Comparison of ENCODE assay signal across 18 cellular contexts in genomic region chr11:113365895-113366294, GRCh38. TPM values are rescaled to one million over a fixed set of nuclear protein-coding genes. Genes with fewer than 3 reads are reported as not detected.
"Had no signal": no experiment of that assay in that cellular context is flagged by ENCODE, and none has a peak within 500 bp of the region (broad histone marks: within the 10 kb centered on the region; RNA-seq: fewer than 3 reads in every experiment).

No MANE protein-coding gene starts in this region.

- H3K4me3 ChIP-seq: coronary artery, gastroesophageal sphincter, left lung, spleen had no signal

- H3K9me3 Mint-ChIP-seq: activated B cell treated with CpG ODN at 0.5 μM for 24 hours; activated CD4-positive, alpha-beta T cell treated with anti-CD3 and anti-CD28 coated beads, Interleukin-2, amount 10 ng/mL, durations not matched to agents 24 days and 14 days; activated T-cell treated with anti-CD3 and anti-CD28 coated beads, Interleukin-2, amount 50 U/mL, for 4 hours; stimulated activated naive B cell treated with anti-CD40 and anti-IgM and Interleukin-4, amounts not matched to agents 10 μg/mL and 1 μg/mL and 100 μg/mL, for 72 hours had no signal

- H3K27ac ChIP-seq: coronary artery, gastroesophageal sphincter, left lung, spleen had no signal

- H3K4me1 Mint-ChIP-seq: activated B cell treated with CpG ODN at 0.5 μM for 24 hours; stimulated activated naive B cell treated with anti-CD40 and anti-IgM and Interleukin-4, amounts not matched to agents 10 μg/mL and 1 μg/mL and 100 μg/mL, for 72 hours had no signal

- H3K4me3 Mint-ChIP-seq: activated B cell treated with CpG ODN at 0.5 μM for 24 hours; activated CD4-positive, alpha-beta T cell treated with anti-CD3 and anti-CD28 coated beads, Interleukin-2, amount 10 ng/mL, durations not matched to agents 24 days and 14 days; activated T-cell treated with anti-CD3 and anti-CD28 coated beads, Interleukin-2, amount 50 U/mL, for 4 hours; stimulated activated naive B cell treated with anti-CD40 and anti-IgM and Interleukin-4, amounts not matched to agents 10 μg/mL and 1 μg/mL and 100 μg/mL, for 72 hours had no signal

- ATAC-seq: activated T-cell treated with anti-CD3 and anti-CD28 coated beads, Interleukin-2, amount 50 U/mL, for 4 hours; gastroesophageal sphincter; left lung; sciatic nerve; stimulated activated naive B cell treated with anti-CD40 and anti-IgM and Interleukin-4, amounts not matched to agents 10 μg/mL and 1 μg/mL and 100 μg/mL, for 72 hours had no signal

- DNase-seq: activated B cell treated with CpG ODN at 0.5 μM for 24 hours; activated CD4-positive, alpha-beta T cell treated with anti-CD3 and anti-CD28 coated beads, Interleukin-2, amount 10 ng/mL, durations not matched to agents 24 days and 14 days; activated gamma-delta T cell; activated T-cell treated with anti-CD3 and anti-CD28 coated beads, Interleukin-2, amount 50 U/mL, for 4 hours; caudate nucleus; effector CD4-positive, alpha-beta T cell; islet precursor cell; left lung; spleen; stimulated activated CD4-positive, alpha-beta T cell treated with anti-CD3 and anti-CD28 coated beads, Interleukin-1b, Interleukin-23, amount 100 ng/mL, for 48 hours; stimulated activated naive B cell treated with anti-CD40 and anti-IgM and Interleukin-4, amounts not matched to agents 10 μg/mL and 1 μg/mL and 100 μg/mL, for 72 hours had no signal

- H3K27ac Mint-ChIP-seq: activated B cell treated with CpG ODN at 0.5 μM for 24 hours; activated CD4-positive, alpha-beta T cell treated with anti-CD3 and anti-CD28 coated beads, Interleukin-2, amount 10 ng/mL, durations not matched to agents 24 days and 14 days; stimulated activated naive B cell treated with anti-CD40 and anti-IgM and Interleukin-4, amounts not matched to agents 10 μg/mL and 1 μg/mL and 100 μg/mL, for 72 hours had no signal

- FAIRE-seq: TTC549 had no signal

- H3K9me3 ChIP-seq: gastroesophageal sphincter, left lung, spleen had no signal

- H3K27me3 Mint-ChIP-seq: activated B cell treated with CpG ODN at 0.5 μM for 24 hours; activated CD4-positive, alpha-beta T cell treated with anti-CD3 and anti-CD28 coated beads, Interleukin-2, amount 10 ng/mL, durations not matched to agents 24 days and 14 days; stimulated activated naive B cell treated with anti-CD40 and anti-IgM and Interleukin-4, amounts not matched to agents 10 μg/mL and 1 μg/mL and 100 μg/mL, for 72 hours had no signal

- H3K27me3 ChIP-seq: gastroesophageal sphincter, left lung, spleen had no signal

- H3K4me1 ChIP-seq: gastroesophageal sphincter, left lung, spleen had no signal

RNA-seq across cellular contexts. Expression of gene ANKK1, which starts 21.7 kb away (rescaled TPM):
- total RNA-seq: activated CD4-positive, alpha-beta T cell treated with anti-CD3 and anti-CD28 coated beads, Interleukin-2, amount 10 ng/mL, durations not matched to agents 24 days and 14 days; osteocyte; temporal lobe had no signal
- polyA plus RNA-seq: neural cell had no signal
